1 cellular context compared by ENCODE assay signal in genomic region chr10:92735938-92736337, GRCh38.
TF ChIP-seq lines count a peak whose summit lies in the region.

No MANE protein-coding gene starts in this region.

TF ChIP-seq in SK-N-SH treated with all-trans-retinoic acid at 6 μM for 48 hours, 23 proteins besides CTCF, POLR2A, EP300 and RAD21 (continued from another document):
- TF ChIP-seq TSHZ2 (CRISPR knock-in tag; IDR thresholded peaks at IDR 0.05) (no peak), CREB5 (CRISPR knock-in tag; IDR thresholded peaks at IDR 0.05; ENCODE audit: low read depth) (no peak), ZC3H10 (CRISPR knock-in tag; IDR thresholded peaks at IDR 0.05) (no peak), POU6F1 (CRISPR knock-in tag; IDR thresholded peaks at IDR 0.05; ENCODE audit: borderline replicate concordance, low read depth) (no peak), OSR1 (CRISPR knock-in tag; IDR thresholded peaks at IDR 0.05) (no peak), ZFP3 (CRISPR knock-in tag; IDR thresholded peaks at IDR 0.05) (no peak)
